25 cellular contexts compared by ENCODE assay signal in genomic region chr20:57579331-57579897, GRCh38. TPM values are rescaled to one million over a fixed set of nuclear protein-coding genes. Genes with fewer than 3 reads are reported as not detected.
"Had no signal": no experiment of that assay in that cellular context is flagged by ENCODE, and none has a peak within 500 bp of the region (broad histone marks: within the 10 kb centered on the region; RNA-seq: fewer than 3 reads in every experiment).

No MANE protein-coding gene starts in this region.

- H3K27ac ChIP-seq: colonic mucosa, heart left ventricle, ovary, right atrium auricular region, thoracic aorta, upper lobe of left lung had no signal

- H3K9me3 Mint-ChIP-seq: natural killer cell; stimulated activated effector memory CD8-positive, alpha-beta T cell treated with anti-CD3 and anti-CD28 coated beads, Interleukin-12 subunit alpha, Interleukin-12 subunit beta, amount 100 ng/mL, for 72 hours; stimulated activated naive CD8-positive, alpha-beta T cell treated with anti-CD3 and anti-CD28 coated beads, Interleukin-15, Interleukin-2, amounts not matched to agents 100 ng/mL and 50 ng/mL, for 24 hours had no signal

- H3K36me3 Mint-ChIP-seq: natural killer cell; stimulated activated effector memory CD8-positive, alpha-beta T cell treated with anti-CD3 and anti-CD28 coated beads, Interleukin-12 subunit alpha, Interleukin-12 subunit beta, amount 100 ng/mL, for 72 hours had no signal

- DNase-seq: caudate nucleus; colonic mucosa; dermis blood vessel endothelial cell; heart left ventricle; islet precursor cell; mammary epithelial cell; natural killer cell; ovary; small intestine; stimulated activated CD4-positive, alpha-beta T cell treated with anti-CD3 and anti-CD28 coated beads, Interleukin-2, amount 100 ng/mL, for 48 hours; substantia nigra; upper lobe of left lung had no signal

- H3K9me3 ChIP-seq: colonic mucosa, heart left ventricle, ovary, right atrium auricular region, thoracic aorta, upper lobe of left lung, uterus had no signal

- H3K27me3 ChIP-seq: colonic mucosa, ovary, right atrium auricular region, uterus had no signal

- H3K4me1 ChIP-seq: right atrium auricular region had no signal

- H3K27ac Mint-ChIP-seq: natural killer cell; stimulated activated effector memory CD8-positive, alpha-beta T cell treated with anti-CD3 and anti-CD28 coated beads, Interleukin-12 subunit alpha, Interleukin-12 subunit beta, amount 100 ng/mL, for 72 hours; stimulated activated naive CD8-positive, alpha-beta T cell treated with anti-CD3 and anti-CD28 coated beads, Interleukin-15, Interleukin-2, amounts not matched to agents 100 ng/mL and 50 ng/mL, for 24 hours had no signal

- H3K4me1 Mint-ChIP-seq: natural killer cell; stimulated activated effector memory CD8-positive, alpha-beta T cell treated with anti-CD3 and anti-CD28 coated beads, Interleukin-12 subunit alpha, Interleukin-12 subunit beta, amount 100 ng/mL, for 72 hours had no signal

- H3K4me3 Mint-ChIP-seq: natural killer cell; stimulated activated effector memory CD8-positive, alpha-beta T cell treated with anti-CD3 and anti-CD28 coated beads, Interleukin-12 subunit alpha, Interleukin-12 subunit beta, amount 100 ng/mL, for 72 hours; stimulated activated naive CD8-positive, alpha-beta T cell treated with anti-CD3 and anti-CD28 coated beads, Interleukin-15, Interleukin-2, amounts not matched to agents 100 ng/mL and 50 ng/mL, for 24 hours had no signal

- H3K36me3 ChIP-seq: colonic mucosa, heart left ventricle, ovary, right atrium auricular region, thoracic aorta, upper lobe of left lung, uterus had no signal

- H3K4me3 ChIP-seq: colonic mucosa, heart left ventricle, ovary, right atrium auricular region, thoracic aorta, upper lobe of left lung, uterus had no signal

RNA-seq across cellular contexts. Expression of gene PCK1, which starts 18.5 kb away (rescaled TPM):
- total RNA-seq: dermis blood vessel endothelial cell, glomerular endothelial cell, mammary epithelial cell, myocyte, natural killer cell had no signal
- polyA plus RNA-seq: fibroblast of lung, mammary epithelial cell had no signal

RNA-seq across cellular contexts. Expression of gene ZBP1, which starts 40.8 kb away (rescaled TPM):
- total RNA-seq: dermis blood vessel endothelial cell, fibroblast of lung, frontal cortex, glomerular endothelial cell, mammary epithelial cell, right atrium auricular region had no signal
- polyA plus RNA-seq: fibroblast of lung, mammary epithelial cell had no signal

RNA-seq across cellular contexts. Expression of gene CTCFL, which starts 54.5 kb away (rescaled TPM):
- total RNA-seq: cerebellum, dermis blood vessel endothelial cell, fibroblast of lung, frontal cortex, glomerular endothelial cell, heart left ventricle, lower leg skin, mammary epithelial cell, myocyte, natural killer cell, posterior vena cava, right atrium auricular region, thoracic aorta had no signal
- polyA plus RNA-seq: esophagus, fibroblast of lung, heart left ventricle, mammary epithelial cell had no signal
